21 cellular contexts compared by ENCODE assay signal in genomic region chr12:41979574-41979973, GRCh38.
DNase-seq lines count a peak whose midpoint lies in the region; ATAC-seq, FAIRE-seq and TF ChIP-seq lines count a peak whose summit lies in the region.
"Had no signal": no experiment of that assay in that cellular context is flagged by ENCODE, and none has a peak within 500 bp of the region (broad histone marks: within the 10 kb centered on the region; RNA-seq: fewer than 3 reads in every experiment).

No MANE protein-coding gene starts in this region.

- no peak overlapping the region for H3K4me3 ChIP-seq in HepG2 (replicated peaks in 1 of 3; ENCODE audit: insufficient read depth in 1 of 3, low read depth in 2 of 3, low read length in 3 of 3)
- H3K4me3 ChIP-seq in right lobe of liver: no peak overlapping the region
- H3K4me3 ChIP-seq: GM23248, HAP-1 had no signal

- in situ Hi-C loops in HepG2 (cut with HindIII; ENCODE audit: extremely low pct_ligation_motif_present, low pct_unique_long_range_greater_than_20kb): no loop called here

- no peak overlapping the region for H3K4me2 ChIP-seq in HepG2 (ENCODE audit: low read depth, low read length)

- no peak overlapping the region for H2AFZ ChIP-seq in HepG2 (ENCODE audit: low read length)
- H2AFZ ChIP-seq: GM23248 had no signal

- no TSS peak for BruUV-seq in HepG2 (replicated peaks; lab: Mats Ljungman, UMichigan)

- H3K79me2 ChIP-seq in HepG2 (ENCODE audit: insufficient read depth, low read length): no peaks in the 10 kb centered on the region

- no peak overlapping the region for H3K27ac ChIP-seq in HepG2 (ENCODE audit: extremely low read length, insufficient read depth, low read length)
- H3K27ac ChIP-seq in right lobe of liver: no peak overlapping the region
- H3K27ac ChIP-seq: GM23248 had no signal

- no peak overlapping the region for H3K9ac ChIP-seq in HepG2 (ENCODE audit: insufficient read depth, low read depth, low read length)
- H3K9ac ChIP-seq: GM23248 had no signal

- H3K27me3 ChIP-seq in HepG2 (ENCODE audit: control insufficient read depth in 1 of 2, insufficient read depth in 2 of 2, low read length in 2 of 2): no peaks in the 10 kb centered on the region
- no peaks in the 10 kb centered on the region for H3K27me3 ChIP-seq in right lobe of liver
- H3K27me3 ChIP-seq: BE2C had no signal

- TF ChIP-seq EP300 in HepG2 (IDR thresholded peaks at IDR 0.05; ENCODE audit: low read depth in 2 of 2, low read length in 2 of 2) (no peak), HepG2 (CRISPR knock-in tag; IDR thresholded peaks at IDR 0.05; ENCODE audit: borderline replicate concordance) (no peak)

- H3K4me1 ChIP-seq in HepG2 (ENCODE audit: insufficient read depth, low read length) (peaks cover 25% of the 10 kb centered on the region), right lobe of liver (no peaks in the 10 kb centered on the region)
- H3K4me1 ChIP-seq: BE2C had no signal

- TF ChIP-seq POLR2A in HepG2 (IDR thresholded peaks at IDR 0.05; ENCODE audit: insufficient read depth in 1 of 2, low read depth in 2 of 2, low read length in 2 of 2) (no peak), right lobe of liver (IDR thresholded peaks at IDR 0.05) (no peak)

- FAIRE-seq in HepG2 (lab: Jason Lieb, UNC): no peak
- FAIRE-seq: G401.6, GM12891, GM19239, HTR-8/SVneo had no signal

- POLR2A ChIA-PET in HepG2 (lab: Yijun Ruan, JAX): no interaction called here

- intact Hi-C loops in HepG2 (cut with micrococcal nuclease; ENCODE audit: unreplicated experiment): no loop called here
- intact Hi-C loops in right lobe of liver (cut with DNase I): no loop called here

- ATAC-seq in HepG2 (no peak), right lobe of liver (no peak)

- CTCF ChIA-PET in HepG2 (lab: Yijun Ruan, JAX; ENCODE audit: low intra/inter-chr PET ratio, low total read pairs): no interaction called here

- DNase-seq in HepG2 (ENCODE audit: low spot score) (no peak), right lobe of liver (no peak), SK-N-DZ (ENCODE audit: low spot score) (peak; percentile 61), astrocyte of the hippocampus (ENCODE audit: low read depth, low spot score) (peak; percentile 33), renal cortical epithelial cell (ENCODE audit: low read depth) (peak; percentile 81), DMS153 (lab: John Stamatoyannopoulos, UW) (no peak), NCI-H1417 (lab: John Stamatoyannopoulos, UW) (no peak)
- DNase-seq in stimulated activated CD4-positive, alpha-beta T cell treated with anti-CD3 and anti-CD28 coated beads, Interleukin-1b, Interleukin-23, amount 100 ng/mL, for 48 hours: no peak
- DNase-seq: ACHN; BE2C; C1 segment of cervical spinal cord; CD4-positive, CD25-positive, alpha-beta regulatory T cell; CD8-positive, alpha-beta memory T cell; COR-L47; GM23248; KBM-7 had no signal

- TF ChIP-seq RAD21 in HepG2 (CRISPR knock-in tag; IDR thresholded peaks at IDR 0.05): no peak

- H4K20me1 ChIP-seq in HepG2 (ENCODE audit: insufficient read depth, low read length): no peaks in the 10 kb centered on the region

- TF ChIP-seq CTCF in HepG2 (CRISPR knock-in tag; IDR thresholded peaks at IDR 0.05) (no peak), right lobe of liver (IDR thresholded peaks at IDR 0.05) (no peak)

- 6% methylated on average over 2 of the region's 2 CpGs for WGBS in HepG2 (ENCODE audit: low lambda C conversion rate)
- 25% methylated on average over 2 of the region's 2 CpGs for WGBS in right lobe of liver (ENCODE audit: insufficient coverage, low coverage, low lambda C conversion rate, missing lambda C conversion rate)

- H3K9me3 ChIP-seq in HepG2 (ENCODE audit: low read length) (no peaks in the 10 kb centered on the region), right lobe of liver (no peaks in the 10 kb centered on the region)
- H3K9me3 ChIP-seq: BE2C, HAP-1 had no signal

- no peaks in the 10 kb centered on the region for H3K36me3 ChIP-seq in HepG2 (replicated peaks in 1 of 2; ENCODE audit: control insufficient read depth in 1 of 2, insufficient read depth in 2 of 2, low read length in 2 of 2)
- H3K36me3 ChIP-seq in right lobe of liver: no peaks in the 10 kb centered on the region
- H3K36me3 ChIP-seq: BE2C, HAP-1 had no signal

TF ChIP-seq in HepG2, 621 proteins besides CTCF, POLR2A, EP300 and RAD21:
- TF ChIP-seq SRSF1 (optimal IDR thresholded peaks at IDR 0.05; ENCODE audit: low read depth, low read length) (no peak), ZNF276 (CRISPR knock-in tag; IDR thresholded peaks at IDR 0.05; ENCODE audit: low read depth) (no peak), CEBPB (IDR thresholded peaks at IDR 0.05; ENCODE audit: borderline replicate concordance, low read depth, low read length) (peak; percentile 40; the same call in 1 of the 2 replicates), SRSF9 (IDR thresholded peaks at IDR 0.05; ENCODE audit: borderline replicate concordance, insufficient read depth, low read depth, low read length, poor library complexity, severe bottlenecking) (no peak), ZNF510 (CRISPR knock-in tag; IDR thresholded peaks at IDR 0.05; ENCODE audit: low read depth) (no peak), ZNF24 (IDR thresholded peaks at IDR 0.05) (no peak), ZNF17 (CRISPR knock-in tag; IDR thresholded peaks at IDR 0.05) (no peak), XRCC5 (optimal IDR thresholded peaks at IDR 0.05; ENCODE audit: low read length) (no peak)

Comparison
In these comparisons a context has a peak if more than half of its experiments do, and no peak if none do; other contexts are left out.
1. DNase-seq: peak in SK-N-DZ (single experiment), astrocyte of the hippocampus (single experiment) and renal cortical epithelial cell (single experiment); none in HepG2 (single experiment), right lobe of liver (0 of 3), DMS153 (single experiment), stimulated activated CD4-positive, alpha-beta T cell treated with anti-CD3 and anti-CD28 coated beads, Interleukin-1b, Interleukin-23, amount 100 ng/mL, for 48 hours (single experiment) and NCI-H1417 (0 of 3).